33 cellular contexts compared by ENCODE assay signal in the genomic region with DNA sequence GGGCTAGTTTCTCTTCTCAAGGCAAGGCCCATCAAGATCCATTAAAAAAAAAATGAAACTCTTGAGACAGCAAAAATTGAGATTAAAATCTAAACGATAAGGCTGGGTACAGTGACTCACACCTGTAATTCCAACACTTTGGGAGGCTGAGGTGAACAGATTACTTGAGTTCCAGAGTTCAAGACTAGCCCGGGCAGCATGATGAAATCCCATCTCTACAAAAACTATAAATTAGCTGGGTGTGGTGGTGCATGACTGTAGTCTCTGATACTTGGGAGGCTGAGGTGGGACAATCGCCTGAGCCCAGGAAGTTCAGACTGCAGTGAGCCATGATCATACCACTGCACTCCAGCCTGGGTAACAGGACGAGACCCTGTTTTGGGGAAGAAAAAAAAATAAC.
"Had no signal": no experiment of that assay in that cellular context is flagged by ENCODE, and none has a peak within 500 bp of the region (broad histone marks: within the 10 kb centered on the region; RNA-seq: fewer than 3 reads in every experiment).

No MANE protein-coding gene starts in this region.

- H3K9me3 Mint-ChIP-seq: activated CD4-positive, alpha-beta T cell treated with anti-CD3 and anti-CD28 coated beads, Interleukin-2, amount 10 ng/mL, durations not matched to agents 24 days and 14 days; activated naive CD4-positive, alpha-beta T cell treated with anti-CD3 and anti-CD28 coated beads, Interleukin-2, amount 50 U/mL, for 24 hours; activated naive CD8-positive, alpha-beta T cell treated with anti-CD3 and anti-CD28 coated beads for 36 hours; activated naive CD8-positive, alpha-beta T cell treated with anti-CD3 and anti-CD28 coated beads, Interleukin-2, amount 50 U/mL, for 24 hours; activated T-helper 1 cell treated with anti-CD3 and anti-CD28 coated beads, Interleukin-12 subunit alpha, Interleukin-12 subunit beta, Interleukin-2, Interleukin-4 antibody, amounts not matched to agents 30 ng/mL and 10 ng/mL and 1 ng/mL, durations not matched to agents 14 hours and 24 hours and 36 hours; activated T-helper 2 cell treated with anti-CD3 and anti-CD28 coated beads, Interferon-gamma antibody, Interleukin-2, Interleukin-4, amounts not matched to agents 10 μg/mL and 5 μg/mL and 100 μg/mL, durations not matched to agents 14 hours and 24 hours and 36 hours; T-helper 1 cell treated with Interleukin-12 subunit alpha and Interleukin-12 subunit beta and Interleukin-4 antibody, amounts not matched to agents 30 μg/mL and 1 μg/mL, for 36 hours had no signal

- H3K4me1 ChIP-seq: adrenal gland, ascending aorta, breast epithelium, colonic mucosa, esophagus squamous epithelium, gastroesophageal sphincter had no signal

- H3K36me3 Mint-ChIP-seq: activated CD4-positive, alpha-beta memory T cell treated with anti-CD3 and anti-CD28 coated beads for 36 hours; activated CD8-positive, alpha-beta memory T cell treated with anti-CD3 and anti-CD28 coated beads, Interleukin-2, amount 10 ng/mL, durations not matched to agents 7 days and 5 days; activated naive CD4-positive, alpha-beta T cell treated with anti-CD3 and anti-CD28 coated beads, Interleukin-2, amount 50 U/mL, for 24 hours; activated naive CD8-positive, alpha-beta T cell treated with anti-CD3 and anti-CD28 coated beads for 36 hours; brain had no signal

- H3K27ac ChIP-seq: adrenal gland, ascending aorta, breast epithelium, cardiac muscle cell, colonic mucosa, epithelial cell of prostate, esophagus squamous epithelium, gastroesophageal sphincter, WERI-Rb-1 had no signal

- H3K27me3 Mint-ChIP-seq: activated CD4-positive, alpha-beta memory T cell treated with anti-CD3 and anti-CD28 coated beads for 36 hours; activated CD4-positive, alpha-beta T cell treated with anti-CD3 and anti-CD28 coated beads, Interleukin-2, amount 10 ng/mL, durations not matched to agents 24 days and 14 days; activated CD8-positive, alpha-beta memory T cell treated with anti-CD3 and anti-CD28 coated beads, Interleukin-2, amount 10 ng/mL, durations not matched to agents 7 days and 5 days; activated naive CD4-positive, alpha-beta T cell treated with anti-CD3 and anti-CD28 coated beads, Interleukin-2, amount 50 U/mL, for 24 hours; activated naive CD8-positive, alpha-beta T cell treated with anti-CD3 and anti-CD28 coated beads for 36 hours; activated naive CD8-positive, alpha-beta T cell treated with anti-CD3 and anti-CD28 coated beads, Interleukin-2, amount 50 U/mL, for 24 hours; brain had no signal

- H3K4me1 Mint-ChIP-seq: activated CD4-positive, alpha-beta T cell treated with anti-CD3 and anti-CD28 coated beads for 36 hours; activated naive CD4-positive, alpha-beta T cell treated with anti-CD3 and anti-CD28 coated beads, Interleukin-2, amount 50 U/mL, for 24 hours; activated naive CD8-positive, alpha-beta T cell treated with anti-CD3 and anti-CD28 coated beads for 36 hours; activated naive CD8-positive, alpha-beta T cell treated with anti-CD3 and anti-CD28 coated beads, Interleukin-2, amount 50 U/mL, for 24 hours; brain had no signal

- ATAC-seq: activated CD4-positive, alpha-beta T cell treated with anti-CD3 and anti-CD28 coated beads for 36 hours; activated CD8-positive, alpha-beta memory T cell treated with anti-CD3 and anti-CD28 coated beads, Interleukin-2, amount 10 ng/mL, durations not matched to agents 7 days and 5 days; activated CD8-positive, alpha-beta T cell treated with anti-CD3 and anti-CD28 coated beads, Interleukin-2, amount 10 ng/mL, durations not matched to agents 7 days and 5 days; activated naive CD8-positive, alpha-beta T cell treated with anti-CD3 and anti-CD28 coated beads, Interleukin-2, amount 50 U/mL, for 24 hours; gastroesophageal sphincter had no signal

- H3K27me3 ChIP-seq: adrenal gland, ascending aorta, breast epithelium, cardiac muscle cell, colonic mucosa, esophagus squamous epithelium, gastroesophageal sphincter had no signal

- H3K4me3 Mint-ChIP-seq: activated CD4-positive, alpha-beta memory T cell treated with anti-CD3 and anti-CD28 coated beads for 36 hours; activated CD4-positive, alpha-beta T cell treated with anti-CD3 and anti-CD28 coated beads for 36 hours; activated CD4-positive, alpha-beta T cell treated with anti-CD3 and anti-CD28 coated beads, Interleukin-2, amount 10 ng/mL, durations not matched to agents 24 days and 14 days; activated CD8-positive, alpha-beta memory T cell treated with anti-CD3 and anti-CD28 coated beads, Interleukin-2, amount 10 ng/mL, durations not matched to agents 7 days and 5 days; activated CD8-positive, alpha-beta T cell treated with anti-CD3 and anti-CD28 coated beads, Interleukin-2, amount 10 ng/mL, durations not matched to agents 7 days and 5 days; activated naive CD4-positive, alpha-beta T cell treated with anti-CD3 and anti-CD28 coated beads for 36 hours; activated naive CD4-positive, alpha-beta T cell treated with anti-CD3 and anti-CD28 coated beads, Interleukin-2, amount 50 U/mL, for 24 hours; activated naive CD8-positive, alpha-beta T cell treated with anti-CD3 and anti-CD28 coated beads for 36 hours; activated naive CD8-positive, alpha-beta T cell treated with anti-CD3 and anti-CD28 coated beads, Interleukin-2, amount 50 U/mL, for 24 hours; activated T-helper 1 cell treated with anti-CD3 and anti-CD28 coated beads, Interleukin-12 subunit alpha, Interleukin-12 subunit beta, Interleukin-2, Interleukin-4 antibody, amounts not matched to agents 30 ng/mL and 10 ng/mL and 1 ng/mL, durations not matched to agents 14 hours and 24 hours and 36 hours; brain; T-helper 1 cell treated with Interleukin-12 subunit alpha and Interleukin-12 subunit beta and Interleukin-4 antibody, amounts not matched to agents 30 μg/mL and 1 μg/mL, for 36 hours had no signal

- H3K4me3 ChIP-seq: adrenal gland, ascending aorta, breast epithelium, cardiac muscle cell, colonic mucosa, esophagus squamous epithelium, gastroesophageal sphincter had no signal

- H3K36me3 ChIP-seq: adrenal gland, ascending aorta, breast epithelium, cardiac muscle cell, colonic mucosa, esophagus squamous epithelium, gastroesophageal sphincter, WERI-Rb-1 had no signal

- DNase-seq: activated CD4-positive, alpha-beta memory T cell treated with anti-CD3 and anti-CD28 coated beads for 36 hours; activated CD4-positive, alpha-beta T cell treated with anti-CD3 and anti-CD28 coated beads for 36 hours; activated CD4-positive, alpha-beta T cell treated with anti-CD3 and anti-CD28 coated beads, Interleukin-2, amount 10 ng/mL, durations not matched to agents 24 days and 14 days; activated CD4-positive, CD25-positive, alpha-beta regulatory T cell; activated CD4-positive, CD25-positive, alpha-beta regulatory T cell treated with anti-CD3 and anti-CD28 coated beads, Interleukin-2, amount 50 U/mL, for 72 hours; activated CD8-positive, alpha-beta memory T cell treated with anti-CD3 and anti-CD28 coated beads, Interleukin-2, amount 10 ng/mL, durations not matched to agents 7 days and 5 days; activated CD8-positive, alpha-beta memory T cell treated with anti-CD3 and anti-CD28 coated beads, Interleukin-2, amount 50 U/mL, for 4 hours; activated CD8-positive, alpha-beta T cell treated with anti-CD3 and anti-CD28 coated beads, Interleukin-2, amount 10 ng/mL, durations not matched to agents 7 days and 5 days; activated effector memory CD4-positive, alpha-beta T cell treated with anti-CD3 and anti-CD28 coated beads, Interleukin-2, amount 50 U/mL, for 16 hours; activated naive CD4-positive, alpha-beta T cell treated with anti-CD3 and anti-CD28 coated beads for 36 hours; activated naive CD8-positive, alpha-beta T cell treated with anti-CD3 and anti-CD28 coated beads for 36 hours; activated naive CD8-positive, alpha-beta T cell treated with anti-CD3 and anti-CD28 coated beads, Interleukin-2, amount 50 U/mL, for 24 hours; activated T-cell treated with anti-CD3 and anti-CD28 coated beads, Interleukin-2, amount 50 U/mL, for 1 hour; activated T-cell treated with anti-CD3 and anti-CD28 coated beads, Interleukin-2, amount 50 U/mL, for 48 hours; adrenal gland; central memory CD4-positive, alpha-beta T cell; cerebellar nuclear complex; effector CD8-positive, alpha-beta T cell; esophagus squamous epithelium; foreskin melanocyte; T-helper 9 cell; WERI-Rb-1 had no signal

- H3K27ac Mint-ChIP-seq: activated CD4-positive, alpha-beta memory T cell treated with anti-CD3 and anti-CD28 coated beads for 36 hours; activated CD4-positive, alpha-beta T cell treated with anti-CD3 and anti-CD28 coated beads for 36 hours; activated CD4-positive, alpha-beta T cell treated with anti-CD3 and anti-CD28 coated beads, Interleukin-2, amount 10 ng/mL, durations not matched to agents 24 days and 14 days; activated CD8-positive, alpha-beta memory T cell treated with anti-CD3 and anti-CD28 coated beads, Interleukin-2, amount 10 ng/mL, durations not matched to agents 7 days and 5 days; activated CD8-positive, alpha-beta T cell treated with anti-CD3 and anti-CD28 coated beads, Interleukin-2, amount 10 ng/mL, durations not matched to agents 7 days and 5 days; activated naive CD4-positive, alpha-beta T cell treated with anti-CD3 and anti-CD28 coated beads for 36 hours; activated naive CD4-positive, alpha-beta T cell treated with anti-CD3 and anti-CD28 coated beads, Interleukin-2, amount 50 U/mL, for 24 hours; activated naive CD8-positive, alpha-beta T cell treated with anti-CD3 and anti-CD28 coated beads for 36 hours; activated naive CD8-positive, alpha-beta T cell treated with anti-CD3 and anti-CD28 coated beads, Interleukin-2, amount 50 U/mL, for 24 hours; activated T-helper 1 cell treated with anti-CD3 and anti-CD28 coated beads, Interleukin-12 subunit alpha, Interleukin-12 subunit beta, Interleukin-2, Interleukin-4 antibody, amounts not matched to agents 30 ng/mL and 10 ng/mL and 1 ng/mL, durations not matched to agents 14 hours and 24 hours and 36 hours; activated T-helper 2 cell treated with anti-CD3 and anti-CD28 coated beads, Interferon-gamma antibody, Interleukin-2, Interleukin-4, amounts not matched to agents 10 μg/mL and 5 μg/mL and 100 μg/mL, durations not matched to agents 14 hours and 24 hours and 36 hours; T-helper 1 cell treated with Interleukin-12 subunit alpha and Interleukin-12 subunit beta and Interleukin-4 antibody, amounts not matched to agents 30 μg/mL and 1 μg/mL, for 36 hours had no signal

- H3K9me3 ChIP-seq: adrenal gland, ascending aorta, breast epithelium, colonic mucosa, esophagus squamous epithelium, gastroesophageal sphincter had no signal
